16 cellular contexts compared by ENCODE assay signal in the genomic region with DNA sequence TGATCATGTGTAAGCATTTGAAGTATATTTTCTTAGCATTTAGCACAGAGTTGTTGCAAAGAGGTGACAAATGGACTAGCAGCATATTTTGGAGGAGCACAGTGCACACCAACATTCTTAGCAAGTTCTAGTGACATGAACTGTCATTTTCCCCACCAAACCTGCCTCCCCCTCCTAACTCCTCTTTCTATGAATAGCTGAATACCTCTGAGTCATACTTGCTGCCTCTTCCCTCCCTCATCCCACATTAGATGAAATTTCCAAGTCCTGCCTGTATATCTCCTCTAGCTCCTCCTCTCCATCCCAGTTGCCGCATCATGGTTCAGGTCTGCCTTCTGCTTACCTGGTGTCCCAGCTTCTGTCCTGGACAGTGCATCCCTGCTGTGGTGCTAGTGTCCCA. TPM values are rescaled to one million over a fixed set of nuclear protein-coding genes. Genes with fewer than 3 reads are reported as not detected.
DNase-seq lines count a peak whose midpoint lies in the region; ATAC-seq and TF ChIP-seq lines count a peak whose summit lies in the region.
"Had no signal": no experiment of that assay in that cellular context is flagged by ENCODE, and none has a peak within 500 bp of the region (broad histone marks: within the 10 kb centered on the region; RNA-seq: fewer than 3 reads in every experiment).

No MANE protein-coding gene starts in this region.

- H3K27me3 ChIP-seq in uterus (no peaks in the 10 kb centered on the region), MG63 (no peaks in the 10 kb centered on the region)
- H3K27me3 ChIP-seq: esophagus muscularis mucosa had no signal

- H3K27ac ChIP-seq in uterus, result no peak overlapping the region
- H3K27ac ChIP-seq: esophagus muscularis mucosa, thoracic aorta had no signal

- H3K36me3 ChIP-seq in uterus (no peaks in the 10 kb centered on the region), MG63 (peaks cover 7% of the 10 kb centered on the region)
- H3K36me3 ChIP-seq: esophagus muscularis mucosa, thoracic aorta had no signal

- intact Hi-C loops in cardiac septum (cut with DNase I), result no loop called here
- intact Hi-C loops in left ventricle myocardium superior (cut with micrococcal nuclease), result no loop called here
- intact Hi-C loops in uterus (cut with DNase I; ENCODE audit: low total_unique reads), result no loop called here

- no peaks in the 10 kb centered on the region for H3K4me1 ChIP-seq in uterus
- H3K4me1 ChIP-seq: esophagus muscularis mucosa had no signal

- ATAC-seq in left ventricle myocardium superior (no peak), SK-N-SH treated with all-trans-retinoic acid at 6 μM for 48 hours (peak; percentile 86)
- ATAC-seq: activated CD8-positive, alpha-beta T cell treated with anti-CD3 and anti-CD28 coated beads for 36 hours; right cardiac atrium had no signal

- no peak overlapping the region for H3K4me3 ChIP-seq in fibroblast of pulmonary artery (replicated peaks; ENCODE audit: low read depth, low read length)
- no peak overlapping the region for H3K4me3 ChIP-seq in uterus
- H3K4me3 ChIP-seq in MG63, result no peak overlapping the region
- H3K4me3 ChIP-seq: esophagus muscularis mucosa, thoracic aorta had no signal

- DNase-seq in cardiac septum (ENCODE audit: low spot score), result peak; percentile 17
- DNase-seq in left ventricle myocardium superior, result no peak
- DNase-seq in fibroblast of pulmonary artery (ENCODE audit: low read depth), result peak; percentile 39
- DNase-seq in SKM-1 (lab: John Stamatoyannopoulos, UW; ENCODE audit: unreplicated experiment), result no peak
- DNase-seq in uterus, result no peak
- DNase-seq in MG63, result no peak
- DNase-seq in stimulated activated CD4-positive, alpha-beta T cell treated with anti-CD3 and anti-CD28 coated beads, Interleukin-4, amount 100 ng/mL, for 1 hour, result no peak
- DNase-seq: activated CD8-positive, alpha-beta T cell treated with anti-CD3 and anti-CD28 coated beads for 36 hours; COR-L47; GF-D8; NCI-H1092; right cardiac atrium; stimulated activated CD4-positive, alpha-beta T cell treated with anti-CD3 and anti-CD28 coated beads, Interleukin-2, amount 100 ng/mL, for 48 hours had no signal

- TF ChIP-seq POLR2A in uterus (IDR thresholded peaks at IDR 0.05), result no peak

- H3K9me3 ChIP-seq in uterus, result no peaks in the 10 kb centered on the region
- H3K9me3 ChIP-seq in MG63, result no peaks in the 10 kb centered on the region
- H3K9me3 ChIP-seq: esophagus muscularis mucosa, thoracic aorta had no signal

- no peak for TF ChIP-seq CTCF in fibroblast of pulmonary artery (IDR thresholded peaks at IDR 0.05; ENCODE audit: low read length, missing control alignments)
- TF ChIP-seq CTCF in uterus (IDR thresholded peaks at IDR 0.05), result no peak

TF ChIP-seq in SK-N-SH treated with all-trans-retinoic acid at 6 μM for 48 hours, 23 proteins besides CTCF, POLR2A, EP300 and RAD21:
- TF ChIP-seq TCF4 (CRISPR knock-in tag; IDR thresholded peaks at IDR 0.05; ENCODE audit: borderline replicate concordance) (no peak), CSDC2 (CRISPR knock-in tag; IDR thresholded peaks at IDR 0.05) (no peak), TOX (CRISPR knock-in tag; IDR thresholded peaks at IDR 0.05; ENCODE audit: borderline replicate concordance) (no peak), OSR1 (CRISPR knock-in tag; IDR thresholded peaks at IDR 0.05) (no peak), SNAI2 (CRISPR knock-in tag; IDR thresholded peaks at IDR 0.05) (no peak), BACH2 (CRISPR knock-in tag; IDR thresholded peaks at IDR 0.05; ENCODE audit: borderline replicate concordance) (no peak), ZFP3 (CRISPR knock-in tag; IDR thresholded peaks at IDR 0.05) (no peak), ARNTL (CRISPR knock-in tag; IDR thresholded peaks at IDR 0.05; ENCODE audit: borderline replicate concordance, low read depth) (no peak), ZFP30 (CRISPR knock-in tag; IDR thresholded peaks at IDR 0.05) (no peak), RARB (CRISPR knock-in tag; IDR thresholded peaks at IDR 0.05) (no peak), ZNF8 (CRISPR knock-in tag; IDR thresholded peaks at IDR 0.05) (no peak)
- TF ChIP-seq, protein P1, sequence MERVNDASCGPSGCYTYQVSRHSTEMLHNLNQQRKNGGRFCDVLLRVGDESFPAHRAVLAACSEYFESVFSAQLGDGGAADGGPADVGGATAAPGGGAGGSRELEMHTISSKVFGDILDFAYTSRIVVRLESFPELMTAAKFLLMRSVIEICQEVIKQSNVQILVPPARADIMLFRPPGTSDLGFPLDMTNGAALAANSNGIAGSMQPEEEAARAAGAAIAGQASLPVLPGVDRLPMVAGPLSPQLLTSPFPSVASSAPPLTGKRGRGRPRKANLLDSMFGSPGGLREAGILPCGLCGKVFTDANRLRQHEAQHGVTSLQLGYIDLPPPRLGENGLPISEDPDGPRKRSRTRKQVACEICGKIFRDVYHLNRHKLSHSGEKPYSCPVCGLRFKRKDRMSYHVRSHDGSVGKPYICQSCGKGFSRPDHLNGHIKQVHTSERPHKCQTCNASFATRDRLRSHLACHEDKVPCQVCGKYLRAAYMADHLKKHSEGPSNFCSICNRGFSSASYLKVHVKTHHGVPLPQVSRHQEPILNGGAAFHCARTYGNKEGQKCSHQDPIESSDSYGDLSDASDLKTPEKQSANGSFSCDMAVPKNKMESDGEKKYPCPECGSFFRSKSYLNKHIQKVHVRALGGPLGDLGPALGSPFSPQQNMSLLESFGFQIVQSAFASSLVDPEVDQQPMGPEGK (CRISPR knock-in tag; IDR thresholded peaks at IDR 0.05; ENCODE audit: borderline replicate concordance), result no peak
- TF ChIP-seq, protein P2, sequence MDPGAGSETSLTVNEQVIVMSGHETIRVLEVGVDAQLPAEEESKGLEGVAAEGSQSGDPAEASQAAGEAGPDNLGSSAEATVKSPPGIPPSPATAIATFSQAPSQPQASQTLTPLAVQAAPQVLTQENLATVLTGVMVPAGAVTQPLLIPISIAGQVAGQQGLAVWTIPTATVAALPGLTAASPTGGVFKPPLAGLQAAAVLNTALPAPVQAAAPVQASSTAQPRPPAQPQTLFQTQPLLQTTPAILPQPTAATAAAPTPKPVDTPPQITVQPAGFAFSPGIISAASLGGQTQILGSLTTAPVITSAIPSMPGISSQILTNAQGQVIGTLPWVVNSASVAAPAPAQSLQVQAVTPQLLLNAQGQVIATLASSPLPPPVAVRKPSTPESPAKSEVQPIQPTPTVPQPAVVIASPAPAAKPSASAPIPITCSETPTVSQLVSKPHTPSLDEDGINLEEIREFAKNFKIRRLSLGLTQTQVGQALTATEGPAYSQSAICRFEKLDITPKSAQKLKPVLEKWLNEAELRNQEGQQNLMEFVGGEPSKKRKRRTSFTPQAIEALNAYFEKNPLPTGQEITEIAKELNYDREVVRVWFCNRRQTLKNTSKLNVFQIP (CRISPR knock-in tag; IDR thresholded peaks at IDR 0.05; ENCODE audit: borderline replicate concordance, low read depth), result no peak
- TF ChIP-seq, protein P3, sequence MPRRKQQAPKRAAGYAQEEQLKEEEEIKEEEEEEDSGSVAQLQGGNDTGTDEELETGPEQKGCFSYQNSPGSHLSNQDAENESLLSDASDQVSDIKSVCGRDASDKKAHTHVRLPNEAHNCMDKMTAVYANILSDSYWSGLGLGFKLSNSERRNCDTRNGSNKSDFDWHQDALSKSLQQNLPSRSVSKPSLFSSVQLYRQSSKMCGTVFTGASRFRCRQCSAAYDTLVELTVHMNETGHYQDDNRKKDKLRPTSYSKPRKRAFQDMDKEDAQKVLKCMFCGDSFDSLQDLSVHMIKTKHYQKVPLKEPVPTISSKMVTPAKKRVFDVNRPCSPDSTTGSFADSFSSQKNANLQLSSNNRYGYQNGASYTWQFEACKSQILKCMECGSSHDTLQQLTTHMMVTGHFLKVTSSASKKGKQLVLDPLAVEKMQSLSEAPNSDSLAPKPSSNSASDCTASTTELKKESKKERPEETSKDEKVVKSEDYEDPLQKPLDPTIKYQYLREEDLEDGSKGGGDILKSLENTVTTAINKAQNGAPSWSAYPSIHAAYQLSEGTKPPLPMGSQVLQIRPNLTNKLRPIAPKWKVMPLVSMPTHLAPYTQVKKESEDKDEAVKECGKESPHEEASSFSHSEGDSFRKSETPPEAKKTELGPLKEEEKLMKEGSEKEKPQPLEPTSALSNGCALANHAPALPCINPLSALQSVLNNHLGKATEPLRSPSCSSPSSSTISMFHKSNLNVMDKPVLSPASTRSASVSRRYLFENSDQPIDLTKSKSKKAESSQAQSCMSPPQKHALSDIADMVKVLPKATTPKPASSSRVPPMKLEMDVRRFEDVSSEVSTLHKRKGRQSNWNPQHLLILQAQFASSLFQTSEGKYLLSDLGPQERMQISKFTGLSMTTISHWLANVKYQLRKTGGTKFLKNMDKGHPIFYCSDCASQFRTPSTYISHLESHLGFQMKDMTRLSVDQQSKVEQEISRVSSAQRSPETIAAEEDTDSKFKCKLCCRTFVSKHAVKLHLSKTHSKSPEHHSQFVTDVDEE (CRISPR knock-in tag; IDR thresholded peaks at IDR 0.05), result no peak

RNA-seq across cellular contexts. Expression of a gene that starts 7.2 kb away (rescaled TPM):
- total RNA-seq in cardiac septum, result 8.9 TPM
- total RNA-seq in left ventricle myocardium superior, result 16.0 TPM
- total RNA-seq in uterus, result 1 to 10 TPM in 3 of 4 donors, not detected in 1; 3.3 to 7.7 (median 4.6) TPM
- 2.4 and 9.3 TPM in 2 replicates for total RNA-seq in MG63 (2014; rRNA removed; shearing (Covaris generic); ENCODE audit: low replicate concordance)

RNA-seq across cellular contexts. Expression of a gene that starts 34.2 kb away (rescaled TPM):
- total RNA-seq in cardiac septum (3.4 TPM), left ventricle myocardium superior (2.5 TPM), uterus (10 to 100 TPM in 1 of 4 donors, 1 to 10 TPM in 2, under 1 TPM in 1; 0.88 to 10.6 (median 9.8) TPM)
- 1.2 and 2.7 TPM in 2 replicates for total RNA-seq in MG63 (2014; rRNA removed; shearing (Covaris generic); ENCODE audit: low replicate concordance)

Comparison
In these comparisons a context has a peak if more than half of its experiments do, and no peak if none do; other contexts are left out.
1. DNase-seq: peak in cardiac septum (single experiment) and fibroblast of pulmonary artery (single experiment); none in left ventricle myocardium superior (single experiment), SKM-1 (single experiment), uterus (0 of 2), MG63 (single experiment) and stimulated activated CD4-positive, alpha-beta T cell treated with anti-CD3 and anti-CD28 coated beads, Interleukin-4, amount 100 ng/mL, for 1 hour (single experiment).